8 cellular contexts compared by ENCODE assay signal in genomic region chrX:109732780-109733657, GRCh38. TPM values are rescaled to one million over a fixed set of nuclear protein-coding genes. Genes with fewer than 3 reads are reported as not detected.
DNase-seq lines count a peak whose midpoint lies in the region; ATAC-seq, FAIRE-seq and TF ChIP-seq lines count a peak whose summit lies in the region.

ACSL4 (minus strand) TSS chrX:109733257; CDS start chrX:109683363, 49,894 bp downstream.

- H3K4me1 ChIP-seq in keratinocyte (ENCODE audit: control insufficient read depth, extremely low read depth, insufficient read depth, low read length): peaks cover 8% of the 10 kb centered on the region

- H3K4me3 Mint-ChIP-seq in central memory CD8-positive, alpha-beta T cell: peak within 1 kb of the TSS; percentile 100

- peak within 1 kb of the TSS; percentile 72 for H3K27ac ChIP-seq in keratinocyte (ENCODE audit: control insufficient read depth, insufficient read depth, low read length)

- no peaks in the 10 kb centered on the region for H3K27me3 Mint-ChIP-seq in central memory CD8-positive, alpha-beta T cell

- no peaks in the 10 kb centered on the region for H3K9me3 Mint-ChIP-seq in central memory CD8-positive, alpha-beta T cell

- no peaks in the 10 kb centered on the region for H3K9me3 ChIP-seq in keratinocyte (ENCODE audit: control insufficient read depth, low read depth, low read length)

- DNase-seq in AG04449 (ENCODE audit: low read depth, low spot score): no peak
- DNase-seq in NCI-H460 (ENCODE audit: extremely low read depth, low read depth): peak; percentile 80
- DNase-seq in activated CD4-positive, CD25-positive, alpha-beta regulatory T cell treated with anti-CD3 and anti-CD28 coated beads, Interleukin-2, amount 50 U/mL, for 72 hours: peak; percentile 84
- DNase-seq in central memory CD8-positive, alpha-beta T cell (ENCODE audit: low spot score in 2 of 2): peak; percentile 69 to 75
- no peak for DNase-seq in keratinocyte (ENCODE audit: low read depth, low spot score)
- peak; percentile 62 to 81 (median 62) for DNase-seq in stimulated activated CD4-positive, alpha-beta T cell treated with anti-CD3 and anti-CD28 coated beads, Interleukin-12 subunit alpha, Interleukin-12 subunit beta, amount 100 ng/mL, for 48 hours (ENCODE audit: low read depth in 2 of 3, low spot score in 1 of 3)

- ATAC-seq in GM18909 (IDR thresholded peaks at IDR 0.05; ENCODE audit: poor library complexity, unreplicated experiment): peak; percentile 81
- ATAC-seq in HG03175 (IDR thresholded peaks at IDR 0.05; ENCODE audit: unreplicated experiment): peak; percentile 85
- peak; percentile 83 for ATAC-seq in central memory CD8-positive, alpha-beta T cell (replicated peaks; ENCODE audit: extremely low read depth, poor library complexity, severe bottlenecking)

- CTCF ChIA-PET in AG04449 (lab: Yijun Ruan, JAX): interaction anchor here (0.7 to 2.6 kb wide), 3 partner anchors 20 to 153 kb away, joined by 3 to 10 read pairs (median 3); no protein-coding TSS in a partner anchor

- H3K9me1 ChIP-seq in keratinocyte (ENCODE audit: control insufficient read depth, extremely low read depth, insufficient read depth, low read length): no peaks in the 10 kb centered on the region

- H3K27ac Mint-ChIP-seq in central memory CD8-positive, alpha-beta T cell (ENCODE audit: low read depth): peak within 1 kb of the TSS; percentile 96

- H3K79me2 ChIP-seq in keratinocyte (ENCODE audit: control insufficient read depth, insufficient read depth, low read length): peaks cover 46% of the 10 kb centered on the region

- H3K4me1 Mint-ChIP-seq in central memory CD8-positive, alpha-beta T cell: peaks cover 29% of the 10 kb centered on the region

- H3K27me3 ChIP-seq in keratinocyte (ENCODE audit: control insufficient read depth, extremely low read depth, insufficient read depth, low read length): no peaks in the 10 kb centered on the region

- H3K9ac ChIP-seq in keratinocyte (ENCODE audit: control insufficient read depth, extremely low read depth, insufficient read depth, low read length): peak within 1 kb of the TSS; percentile 75

- H3K4me3 ChIP-seq in AG04449 (ENCODE audit: low read depth, low read length): peak within 1 kb of the TSS; percentile 76
- H3K4me3 ChIP-seq in keratinocyte (ENCODE audit: control insufficient read depth in 2 of 3, extremely low read depth in 1 of 3, insufficient read depth in 2 of 3, low read depth in 1 of 3, low read length in 3 of 3): peak within 1 kb of the TSS; percentile 75 to 91 (median 80)

- no peak for TF ChIP-seq CTCF in AG04449 (IDR thresholded peaks at IDR 0.05; ENCODE audit: insufficient read depth, low read length, missing control alignments)
- TF ChIP-seq CTCF in keratinocyte (optimal IDR thresholded peaks at IDR 0.05 in 1 of 3, IDR thresholded peaks at IDR 0.05 in 1 of 3, conservative IDR thresholded peaks at IDR 0.05 in 1 of 3; ENCODE audit: extremely low read depth in 1 of 3, insufficient read depth in 2 of 3, low read length in 3 of 3): no peak

- no peaks in the 10 kb centered on the region for H4K20me1 ChIP-seq in keratinocyte (ENCODE audit: control insufficient read depth, extremely low read depth, insufficient read depth, low read length)

- H3K4me2 ChIP-seq in keratinocyte (ENCODE audit: control insufficient read depth, extremely low read depth, insufficient read depth, low read depth, low read length): peak within 1 kb of the TSS; percentile 84

- H2AFZ ChIP-seq in keratinocyte (ENCODE audit: control insufficient read depth, low read length): peak within 1 kb of the TSS; percentile 69

- dilution Hi-C loops in keratinocyte (cut with MboI; ENCODE audit: extremely low pct_ligation_motif_present, low sequenced_read_pairs): no loop called here

- POLR2A ChIA-PET in AG04449 (lab: Yijun Ruan, JAX): interaction anchor here (1.1 to 1.7 kb wide), 3 partner anchors 94 to 114 kb away, joined by 3 to 4 read pairs (median 4); no protein-coding TSS in a partner anchor

- no peaks in the 10 kb centered on the region for H3K36me3 ChIP-seq in keratinocyte (ENCODE audit: control insufficient read depth in 2 of 2, extremely low read depth in 1 of 2, insufficient read depth in 2 of 2, low read length in 2 of 2)

- peaks cover 10% of the 10 kb centered on the region for H3K36me3 Mint-ChIP-seq in central memory CD8-positive, alpha-beta T cell (ENCODE audit: insufficient read depth)

- FAIRE-seq in keratinocyte (lab: Jason Lieb, UNC): no peak

RNA-seq across cellular contexts. Expression of gene ACSL4, which starts in this region (rescaled TPM):
- total RNA-seq in NCI-H460 (2014; rRNA removed; shearing (Covaris generic)): 58.4 and 64.4 TPM in 2 replicates
- 38.4 and 57.9 TPM in 2 replicates for polyA plus RNA-seq in NCI-H460 (2014; cell fraction: nucleus; rRNA removed)
- polyA plus RNA-seq in keratinocyte: 44.6 to 78.3 TPM (median 51.5 TPM) in 3 replicates
- 32.3 TPM for polyA plus RNA-seq in keratinocyte (2011; ENCODE audit: low read depth)
- polyA plus RNA-seq in keratinocyte (2011; cell fraction: cytosol; rRNA removed): 42.2 and 66.9 TPM in 2 replicates
- 52.5 and 66.5 TPM in 2 replicates for polyA plus RNA-seq in keratinocyte (2011; cell fraction: nucleus; rRNA removed)
- 20.1 and 63.2 TPM in 2 replicates for polyA plus RNA-seq in keratinocyte (2012; ENCODE audit: low replicate concordance)
- 66.5 to 131 TPM (median 121 TPM) in 3 replicates for polyA minus RNA-seq in keratinocyte
- 99.8 TPM for polyA minus RNA-seq in keratinocyte (2011; cell fraction: cytosol; rRNA and poly(A)+ RNA removed)
- 71.6 and 138 TPM in 2 replicates for polyA minus RNA-seq in keratinocyte (2011; cell fraction: nucleus; rRNA and poly(A)+ RNA removed)

Comparison
In these comparisons a context has a peak if more than half of its experiments do, and no peak if none do; other contexts are left out.
1. DNase-seq: peak in NCI-H460 (single experiment), activated CD4-positive, CD25-positive, alpha-beta regulatory T cell treated with anti-CD3 and anti-CD28 coated beads, Interleukin-2, amount 50 U/mL, for 72 hours (single experiment), central memory CD8-positive, alpha-beta T cell (2 of 2) and stimulated activated CD4-positive, alpha-beta T cell treated with anti-CD3 and anti-CD28 coated beads, Interleukin-12 subunit alpha, Interleukin-12 subunit beta, amount 100 ng/mL, for 48 hours (3 of 3); none in AG04449 (single experiment) and keratinocyte (single experiment).
2. Peak in every context shown above with its lines, with median percentiles within 50 percentile points of each other: ATAC-seq.